1 cellular context compared by ENCODE assay signal in the genomic region with DNA sequence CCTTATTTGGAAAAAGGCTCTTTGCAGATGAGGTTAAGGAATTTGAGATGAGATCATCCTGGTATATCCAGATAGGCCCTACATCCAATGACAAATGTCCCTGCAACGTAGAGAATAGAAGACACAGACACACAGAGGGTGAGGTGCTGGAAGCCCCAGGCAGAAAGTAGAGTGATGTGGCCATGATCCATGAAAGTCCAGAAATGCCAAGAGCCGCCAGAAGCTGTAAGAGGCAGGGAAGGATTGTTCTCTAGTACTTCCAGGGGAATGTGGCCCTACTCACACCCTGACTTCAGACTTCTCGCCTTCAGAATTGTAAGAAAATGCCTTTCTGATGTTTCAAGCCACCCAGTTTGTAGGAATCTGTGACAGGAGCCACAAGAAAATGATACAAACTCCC.
A peak's percentile ranks its signal among the peaks of the same experiment; 100 is the strongest.
TF ChIP-seq lines count a peak whose summit lies in the region.
"Not testable (repeated sequence)": the region's sequence is repeated elsewhere in the genome, so short reads cannot be mapped to it uniquely, and the experiment has no call there.

No MANE protein-coding gene starts in this region.

TF ChIP-seq in HepG2, 621 proteins besides CTCF, POLR2A, EP300 and RAD21:
- TF ChIP-seq SRF (IDR thresholded peaks at IDR 0.05; ENCODE audit: low read depth, low read length) (0 out of 2 replicates have a peak, but pooled peaks have one; percentile 4), ATF7 (IDR thresholded peaks at IDR 0.05) (0 out of 2 replicates have a peak, but pooled peaks have one; percentile 7)
- not testable (repeated sequence) for TF ChIP-seq ATF7 (CRISPR knock-in tag; IDR thresholded peaks at IDR 0.05)
